Comparison of ENCODE assay signal across 18 cellular contexts in the genomic region with DNA sequence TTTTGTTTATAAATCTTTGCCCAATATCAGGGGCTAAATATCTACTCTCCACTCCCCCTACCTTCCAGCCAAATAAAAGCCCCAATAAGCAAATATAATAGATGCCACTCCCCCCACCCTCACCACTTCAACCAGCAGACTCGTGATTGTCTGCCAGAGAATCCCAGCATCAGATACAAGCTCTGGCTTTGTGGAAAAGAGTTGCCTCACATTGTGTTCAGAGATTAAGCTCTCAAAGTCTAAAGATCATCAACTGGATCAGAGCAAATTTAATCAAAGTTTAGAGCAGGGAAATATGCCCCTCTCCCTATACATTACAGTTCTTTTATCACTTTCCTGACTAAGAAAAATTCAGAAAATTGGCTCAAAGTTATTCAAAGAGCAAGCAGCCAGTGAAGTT. TPM values are rescaled to one million over a fixed set of nuclear protein-coding genes. Genes with fewer than 3 reads are reported as not detected.
DNase-seq lines count a peak whose midpoint lies in the region; ATAC-seq and TF ChIP-seq lines count a peak whose summit lies in the region.
"Had no signal": no experiment of that assay in that cellular context is flagged by ENCODE, and none has a peak within 500 bp of the region (broad histone marks: within the 10 kb centered on the region; RNA-seq: fewer than 3 reads in every experiment).

No MANE protein-coding gene starts in this region.

- H3K4me3 Mint-ChIP-seq in HFFc6: peak overlapping the region; percentile 28; the same call in 1 of the 2 replicates
- H3K4me3 Mint-ChIP-seq in natural killer cell treated with Interleukin-12 subunit alpha and Interleukin-12 subunit beta and Interleukin-15 and Interleukin-18, amount 100 ng/mL, for 72 hours: no peak overlapping the region
- H3K4me3 Mint-ChIP-seq: CD8-positive, alpha-beta memory T cell had no signal

- H3K36me3 Mint-ChIP-seq in HFFc6 (ENCODE audit: low read depth): peaks cover 62% of the 10 kb centered on the region
- H3K36me3 Mint-ChIP-seq in natural killer cell treated with Interleukin-12 subunit alpha and Interleukin-12 subunit beta and Interleukin-15 and Interleukin-18, amount 100 ng/mL, for 72 hours: no peaks in the 10 kb centered on the region
- H3K36me3 Mint-ChIP-seq: CD8-positive, alpha-beta memory T cell had no signal

- H3K27me3 Mint-ChIP-seq in HFFc6 (ENCODE audit: insufficient read depth): no peaks in the 10 kb centered on the region; the same call in 1 of the 2 replicates
- peaks cover 8 to 23% of the 10 kb centered on the region in 2 donors for H3K27me3 Mint-ChIP-seq in natural killer cell treated with Interleukin-12 subunit alpha and Interleukin-12 subunit beta and Interleukin-15 and Interleukin-18, amount 100 ng/mL, for 72 hours

- H3K9me3 ChIP-seq in SK-N-MC (ENCODE audit: low read depth, low read length): no peaks in the 10 kb centered on the region
- H3K9me3 ChIP-seq: BLaER1 treated with 17β-estradiol and CSF1 and Interleukin-3, amounts not matched to agents 10 nM and 100 nM; HAP-1 had no signal

- no peaks in the 10 kb centered on the region for H3K36me3 ChIP-seq in SK-N-MC (ENCODE audit: insufficient read depth, low read length)
- H3K36me3 ChIP-seq: BLaER1 treated with 17β-estradiol and CSF1 and Interleukin-3, amounts not matched to agents 10 nM and 100 nM; HAP-1 had no signal

- peak overlapping the region; percentile 29; the same call in 1 of the 2 replicates for H3K27ac ChIP-seq in SK-N-MC

- peaks cover 71% of the 10 kb centered on the region for H3K4me1 Mint-ChIP-seq in HFFc6 (ENCODE audit: low read depth)
- H3K4me1 Mint-ChIP-seq in natural killer cell treated with Interleukin-12 subunit alpha and Interleukin-12 subunit beta and Interleukin-15 and Interleukin-18, amount 100 ng/mL, for 72 hours (ENCODE audit: low read depth in 2 of 2): no peaks in the 10 kb centered on the region
- H3K4me1 Mint-ChIP-seq: CD8-positive, alpha-beta memory T cell had no signal

- peak overlapping the region; percentile 97 for H3K27ac Mint-ChIP-seq in HFFc6
- no peak overlapping the region for H3K27ac Mint-ChIP-seq in natural killer cell treated with Interleukin-12 subunit alpha and Interleukin-12 subunit beta and Interleukin-15 and Interleukin-18, amount 100 ng/mL, for 72 hours
- H3K27ac Mint-ChIP-seq: CD8-positive, alpha-beta memory T cell had no signal

- no peaks in the 10 kb centered on the region for H3K9me3 Mint-ChIP-seq in HFFc6
- H3K9me3 Mint-ChIP-seq in natural killer cell treated with Interleukin-12 subunit alpha and Interleukin-12 subunit beta and Interleukin-15 and Interleukin-18, amount 100 ng/mL, for 72 hours: no peaks in the 10 kb centered on the region
- H3K9me3 Mint-ChIP-seq: CD8-positive, alpha-beta memory T cell had no signal

- no peak overlapping the region for H3K4me3 ChIP-seq in SK-N-MC
- H3K4me3 ChIP-seq: BLaER1 treated with 17β-estradiol and CSF1 and Interleukin-3, amounts not matched to agents 10 nM and 100 nM; HAP-1 had no signal

- peak overlapping the region; percentile 18 for H3K9ac ChIP-seq in SK-N-MC (ENCODE audit: insufficient read length)
- H3K9ac ChIP-seq: BLaER1 treated with 17β-estradiol and CSF1 and Interleukin-3, amounts not matched to agents 10 nM and 100 nM had no signal

- DNase-seq in HFFc6 (no peak), SK-N-MC (ENCODE audit: low read depth, low spot score) (no peak), iris pigment epithelial cell (ENCODE audit: low read depth) (peak; percentile 73), pons (ENCODE audit: low spot score) (peak; percentile 20), NCI-H2196 treated with DMSO at 0.1 percent for 48 hours (lab: John Stamatoyannopoulos, UW; ENCODE audit: unreplicated experiment) (no peak)
- no peak for DNase-seq in natural killer cell treated with Interleukin-12 subunit alpha and Interleukin-12 subunit beta and Interleukin-15 and Interleukin-18, amount 100 ng/mL, for 72 hours (ENCODE audit: low spot score)
- DNase-seq: CD8-positive, alpha-beta memory T cell; Kasumi-1; MM.1S; NCI-H1105; NCI-H1694; NCI-H2081 treated with DMSO at 0.1 percent for 48 hours; NCI-H510A; NCI-H748 treated with DMSO at 0.1 percent for 48 hours; SHP77 had no signal

- ATAC-seq in GM19463 (IDR thresholded peaks at IDR 0.05; ENCODE audit: unreplicated experiment): no peak
- no peak for ATAC-seq in natural killer cell treated with Interleukin-12 subunit alpha and Interleukin-12 subunit beta and Interleukin-15 and Interleukin-18, amount 100 ng/mL, for 72 hours

- TF ChIP-seq CTCF in HFFc6 (IDR thresholded peaks at IDR 0.05): no peak

RNA-seq across cellular contexts. Expression of a gene that starts 39.5 kb away (rescaled TPM):
- 10 to 100 TPM; 46.7 to 71.7 (median 62.1) TPM for total RNA-seq in HFFc6 (2021; fragmentation: NEBNext Ultra II Directional; extraction: Animal tissue kit (Norgen Biotek cat#: 25700))
- under 1 TPM; 0.17 to 0.26 TPM for total RNA-seq in natural killer cell treated with Interleukin-12 subunit alpha and Interleukin-12 subunit beta and Interleukin-15 and Interleukin-18, amount 100 ng/mL, for 72 hours
- total RNA-seq: CD8-positive, alpha-beta memory T cell had no signal

Comparison
In these comparisons a context has a peak if more than half of its experiments do, and no peak if none do; other contexts are left out.
1. DNase-seq: peak in iris pigment epithelial cell (single experiment) and pons (single experiment); none in HFFc6 (single experiment), SK-N-MC (single experiment), NCI-H2196 treated with DMSO at 0.1 percent for 48 hours (single experiment) and natural killer cell treated with Interleukin-12 subunit alpha and Interleukin-12 subunit beta and Interleukin-15 and Interleukin-18, amount 100 ng/mL, for 72 hours (single experiment).
2. RNA of a gene that starts 39.5 kb away (total RNA-seq): 46.7 to 71.7 TPM in HFFc6; 0.17 to 0.26 TPM in natural killer cell treated with Interleukin-12 subunit alpha and Interleukin-12 subunit beta and Interleukin-15 and Interleukin-18, amount 100 ng/mL, for 72 hours; every median in the first group is over 10 times any median in the second.